ENCODE assay signal across 9 cellular contexts in genomic region chr12:94781835-94782234, GRCh38.
"Had no signal": no experiment of that assay in that cellular context is flagged by ENCODE, and none has a peak within 500 bp of the region (broad histone marks: within the 10 kb centered on the region; RNA-seq: fewer than 3 reads in every experiment).

No MANE protein-coding gene starts in this region.

- FAIRE-seq: H1, H54 had no signal

- ATAC-seq: GM23338 had no signal

- H2AFZ ChIP-seq: GM23338 had no signal

- H3K4me3 ChIP-seq: GM23338 had no signal

- H3K4me2 ChIP-seq: GM23338 had no signal

- DNase-seq: H9, HCEC 1CT, HFFc6, Kasumi-1, KG1 had no signal

- H3K27ac ChIP-seq: HL-60 had no signal
